ENCODE assay signal across 17 cellular contexts in genomic region chr16:87948735-87949070, GRCh38. TPM values are rescaled to one million over a fixed set of nuclear protein-coding genes. Genes with fewer than 3 reads are reported as not detected.
DNase-seq lines count a peak whose midpoint lies in the region; ATAC-seq and TF ChIP-seq lines count a peak whose summit lies in the region.
"Had no signal": no experiment of that assay in that cellular context is flagged by ENCODE, and none has a peak within 500 bp of the region (broad histone marks: within the 10 kb centered on the region; RNA-seq: fewer than 3 reads in every experiment).

No MANE protein-coding gene starts in this region.

- intact Hi-C loops in PC-3 (cut with micrococcal nuclease) = no loop called here

- POLR2A ChIA-PET in PC-3 (lab: Charles Lee; ENCODE audit: unreplicated experiment) = no interaction called here

- peaks cover 12% of the 10 kb centered on the region for H3K36me3 Mint-ChIP-seq in T-helper 2 cell treated with Interferon-gamma antibody and Interleukin-4, amounts not matched to agents 5 μg/mL and 100 μg/mL, for 36 hours (ENCODE audit: low read depth)
- peaks cover 31% of the 10 kb centered on the region for H3K36me3 Mint-ChIP-seq in stimulated activated effector memory CD8-positive, alpha-beta T cell treated with anti-CD3 and anti-CD28 coated beads, Interleukin-12 subunit alpha, Interleukin-12 subunit beta, amount 100 ng/mL, for 72 hours

- H3K9ac ChIP-seq in Karpas-422 (ENCODE audit: low read length) (no peak overlapping the region), PC-3 (ENCODE audit: low read length) (no peak overlapping the region)

- H3K27ac ChIP-seq in Peyer's patch = peak overlapping the region in 3 of 4 donors; percentile 25 to 43 (median 25)
- H3K27ac ChIP-seq in layer of hippocampus (ENCODE audit: low read depth, low read length) = peak overlapping the region; percentile 69
- no peak overlapping the region for H3K27ac ChIP-seq in Karpas-422 (ENCODE audit: low read length)
- no peak overlapping the region for H3K27ac ChIP-seq in PC-3 (ENCODE audit: low read length)
- H3K27ac ChIP-seq: C4-2B, SJSA1, thoracic aorta had no signal

- H3K4me2 ChIP-seq in Karpas-422 (ENCODE audit: low read depth, low read length, poor library complexity, severe bottlenecking) (no peak overlapping the region), PC-3 (ENCODE audit: low read length) (no peak overlapping the region)

- peaks cover 22% of the 10 kb centered on the region for H3K79me2 ChIP-seq in Karpas-422 (ENCODE audit: low read length)
- H3K79me2 ChIP-seq in PC-3 (ENCODE audit: low read length) = peaks cover 22% of the 10 kb centered on the region

- H3K4me3 Mint-ChIP-seq in T-helper 2 cell treated with Interferon-gamma antibody and Interleukin-4, amounts not matched to agents 5 μg/mL and 100 μg/mL, for 36 hours = peak overlapping the region; percentile 74
- H3K4me3 Mint-ChIP-seq in stimulated activated effector memory CD8-positive, alpha-beta T cell treated with anti-CD3 and anti-CD28 coated beads, Interleukin-12 subunit alpha, Interleukin-12 subunit beta, amount 100 ng/mL, for 72 hours = peak overlapping the region; percentile 8
- H3K4me3 Mint-ChIP-seq: nephron progenitor cell had no signal

- H3K9me3 Mint-ChIP-seq in T-helper 2 cell treated with Interferon-gamma antibody and Interleukin-4, amounts not matched to agents 5 μg/mL and 100 μg/mL, for 36 hours = no peaks in the 10 kb centered on the region
- H3K9me3 Mint-ChIP-seq in stimulated activated effector memory CD8-positive, alpha-beta T cell treated with anti-CD3 and anti-CD28 coated beads, Interleukin-12 subunit alpha, Interleukin-12 subunit beta, amount 100 ng/mL, for 72 hours = no peaks in the 10 kb centered on the region
- H3K9me3 Mint-ChIP-seq: nephron progenitor cell had no signal

- H3F3A ChIP-seq in PC-3 (ENCODE audit: low read length, unreplicated experiment) = no peaks in the 10 kb centered on the region

- H3K27me3 Mint-ChIP-seq in T-helper 2 cell treated with Interferon-gamma antibody and Interleukin-4, amounts not matched to agents 5 μg/mL and 100 μg/mL, for 36 hours (ENCODE audit: low read depth) = no peaks in the 10 kb centered on the region

- H3K4me3 ChIP-seq in Peyer's patch (no peak overlapping the region), Karpas-422 (ENCODE audit: low read length) (no peak overlapping the region), PC-3 (ENCODE audit: low read length) (no peak overlapping the region)
- H3K4me3 ChIP-seq: coronary artery, gastrocnemius medialis, SJSA1, thoracic aorta had no signal

- H3K4me1 Mint-ChIP-seq in T-helper 2 cell treated with Interferon-gamma antibody and Interleukin-4, amounts not matched to agents 5 μg/mL and 100 μg/mL, for 36 hours (ENCODE audit: low read depth) = peaks cover 26% of the 10 kb centered on the region
- peaks cover 23% of the 10 kb centered on the region for H3K4me1 Mint-ChIP-seq in stimulated activated effector memory CD8-positive, alpha-beta T cell treated with anti-CD3 and anti-CD28 coated beads, Interleukin-12 subunit alpha, Interleukin-12 subunit beta, amount 100 ng/mL, for 72 hours

- H3K36me3 ChIP-seq in Peyer's patch = no peaks in the 10 kb centered on the region
- H3K36me3 ChIP-seq in Karpas-422 (ENCODE audit: insufficient read depth, low read length) = peaks cover 3% of the 10 kb centered on the region; the same call in 1 of the 2 replicates
- H3K36me3 ChIP-seq in PC-3 (ENCODE audit: low read depth, low read length) = no peaks in the 10 kb centered on the region
- H3K36me3 ChIP-seq: gastrocnemius medialis, thoracic aorta had no signal

- H3K9me3 ChIP-seq in Peyer's patch (no peaks in the 10 kb centered on the region), Karpas-422 (ENCODE audit: low read length) (no peaks in the 10 kb centered on the region), PC-3 (ENCODE audit: low read length) (no peaks in the 10 kb centered on the region)
- H3K9me3 ChIP-seq: gastrocnemius medialis, thoracic aorta had no signal

- H3K9me2 ChIP-seq in Karpas-422 (replicated peaks; ENCODE audit: insufficient read depth, low read length) (no peaks in the 10 kb centered on the region), PC-3 (replicated peaks; ENCODE audit: low read length) (no peaks in the 10 kb centered on the region)

- no peak for TF ChIP-seq POLR2A in Peyer's patch (IDR thresholded peaks at IDR 0.05)

- no peak overlapping the region for H2AFZ ChIP-seq in Karpas-422 (ENCODE audit: low read length)
- no peak overlapping the region for H2AFZ ChIP-seq in PC-3 (ENCODE audit: low read length)

- no peak for ATAC-seq in stimulated activated effector memory CD8-positive, alpha-beta T cell treated with anti-CD3 and anti-CD28 coated beads, Interleukin-12 subunit alpha, Interleukin-12 subunit beta, amount 100 ng/mL, for 72 hours
- ATAC-seq in HG02642 (IDR thresholded peaks at IDR 0.05; ENCODE audit: poor library complexity, unreplicated experiment) (no peak), PC-3 (no peak)
- ATAC-seq: gastrocnemius medialis had no signal

- H3K4me1 ChIP-seq in Peyer's patch = peaks cover 0 to 38% (median 9%) of the 10 kb centered on the region in 4 donors
- peaks cover 29% of the 10 kb centered on the region for H3K4me1 ChIP-seq in Karpas-422 (ENCODE audit: low read length)
- H3K4me1 ChIP-seq in PC-3 (ENCODE audit: insufficient read depth, low read length) = peaks cover 19% of the 10 kb centered on the region

- no TSS peak for BruUV-seq in PC-3 (replicated peaks; lab: Mats Ljungman, UMichigan)

- CTCF ChIA-PET in PC-3 (lab: Charles Lee) = no interaction called here

- DNase-seq in T-helper 2 cell treated with Interferon-gamma antibody and Interleukin-4, amounts not matched to agents 5 μg/mL and 100 μg/mL, for 36 hours (ENCODE audit: low spot score) = no peak
- no peak for DNase-seq in T-helper 2 cell
- no peak for DNase-seq in Peyer's patch
- DNase-seq in stimulated activated effector memory CD8-positive, alpha-beta T cell treated with anti-CD3 and anti-CD28 coated beads, Interleukin-12 subunit alpha, Interleukin-12 subunit beta, amount 100 ng/mL, for 72 hours (ENCODE audit: low spot score in 2 of 2) = no peak
- DNase-seq in Karpas-422 = no peak
- DNase-seq in PC-3 = no peak
- DNase-seq: 8988T; activated CD4-positive, alpha-beta T cell treated with anti-CD3 and anti-CD28 coated beads, Interleukin-2, amount 50 U/mL, for 48 hours; gastrocnemius medialis; nephron progenitor cell had no signal

- H4K20me1 ChIP-seq in Karpas-422 (ENCODE audit: insufficient read depth, low read depth, low read length) (no peaks in the 10 kb centered on the region; the same call in 1 of the 2 replicates), PC-3 (ENCODE audit: low read length) (no peaks in the 10 kb centered on the region)

- H3K27ac Mint-ChIP-seq in T-helper 2 cell treated with Interferon-gamma antibody and Interleukin-4, amounts not matched to agents 5 μg/mL and 100 μg/mL, for 36 hours = peak overlapping the region; percentile 90
- H3K27ac Mint-ChIP-seq in stimulated activated effector memory CD8-positive, alpha-beta T cell treated with anti-CD3 and anti-CD28 coated beads, Interleukin-12 subunit alpha, Interleukin-12 subunit beta, amount 100 ng/mL, for 72 hours = no peak overlapping the region
- H3K27ac Mint-ChIP-seq: nephron progenitor cell had no signal

- H3K27me3 ChIP-seq in Peyer's patch = no peaks in the 10 kb centered on the region
- H3K27me3 ChIP-seq in layer of hippocampus (ENCODE audit: control insufficient read depth, insufficient read depth, low read length) = no peaks in the 10 kb centered on the region
- H3K27me3 ChIP-seq in Karpas-422 (ENCODE audit: low read length) = no peaks in the 10 kb centered on the region
- H3K27me3 ChIP-seq in PC-3 (ENCODE audit: low read length) = no peaks in the 10 kb centered on the region
- H3K27me3 ChIP-seq: gastrocnemius medialis, SJSA1 had no signal

- TF ChIP-seq CTCF in Peyer's patch (IDR thresholded peaks at IDR 0.05) (no peak), PC-3 (conservative IDR thresholded peaks at IDR 0.05; ENCODE audit: low read depth, low read length) (no peak)

RNA-seq across cellular contexts. Expression of gene BANP, which starts 2.5 kb away (rescaled TPM):
- total RNA-seq in Peyer's patch (100 to 1,000 TPM in 1 of 4 donors, 10 to 100 TPM in 3; 27.6 to 113 (median 42.7) TPM), PC-3 (2014; rRNA removed) (24.2 TPM in 2 replicates)
- 30.1 and 36.5 TPM in 2 replicates for total RNA-seq in Karpas-422 (2014; rRNA removed; shearing (Covaris generic); ENCODE audit: low replicate concordance)

RNA-seq across cellular contexts. Expression of gene CA5A, which starts 12.4 kb away (rescaled TPM):
- total RNA-seq in Peyer's patch = not detected
- total RNA-seq in Karpas-422 (2014; rRNA removed; shearing (Covaris generic); ENCODE audit: low replicate concordance) = not detected in 2 replicates
- not detected in 2 replicates for total RNA-seq in PC-3 (2014; rRNA removed)
- total RNA-seq: gastrocnemius medialis, lung microvascular endothelial cell, SJSA1, thoracic aorta had no signal

Comparison
In these comparisons a context has a peak if more than half of its experiments do, and no peak if none do; other contexts are left out.
1. H3K27ac ChIP-seq: peak in Peyer's patch (3 of 4) and layer of hippocampus (single experiment); none in Karpas-422 (single experiment) and PC-3 (single experiment).